8 cellular contexts compared by ENCODE assay signal in the genomic region with DNA sequence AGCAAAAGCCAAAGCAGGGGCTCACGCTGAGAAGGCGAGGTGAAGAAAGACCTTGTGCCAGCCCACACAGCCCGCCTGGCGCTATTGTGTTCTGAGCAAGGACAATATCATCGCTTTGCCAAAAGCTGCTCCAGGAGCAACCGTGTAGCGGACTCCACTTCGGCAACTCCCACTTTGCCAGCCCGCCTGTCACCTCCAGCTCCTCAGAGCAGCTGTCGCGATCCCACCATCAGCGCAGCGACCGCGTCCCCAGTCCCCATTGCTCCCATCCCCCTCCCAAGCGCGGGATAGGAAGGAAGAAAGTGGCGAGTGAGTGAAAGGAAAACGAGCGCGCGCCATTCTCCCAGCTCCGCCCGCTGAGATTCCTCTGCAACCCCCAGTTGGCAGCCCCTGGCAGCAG. TPM values are rescaled to one million over a fixed set of nuclear protein-coding genes. Genes with fewer than 3 reads are reported as not detected.
DNase-seq lines count a peak whose midpoint lies in the region; ATAC-seq lines count a peak whose summit lies in the region.

No MANE protein-coding gene starts in this region.

- intact Hi-C loops in activated CD4-positive, alpha-beta T cell treated with anti-CD3 and anti-CD28 coated beads for 36 hours (cut with DNase I, micrococcal nuclease) = loop anchor here (5.0 to 10.0 kb wide), 2 partner anchors 578 to 581 kb away; a partner anchor contains a TSS

- H3K27me3 Mint-ChIP-seq in activated CD4-positive, alpha-beta T cell treated with anti-CD3 and anti-CD28 coated beads for 36 hours = no peaks in the 10 kb centered on the region
- H3K27me3 Mint-ChIP-seq in memory B cell = no peaks in the 10 kb centered on the region

- CTCF ChIA-PET in activated CD4-positive, alpha-beta T cell treated with anti-CD3 and anti-CD28 coated beads for 36 hours (lab: Charles Lee) = no interaction called here

- peak overlapping the region; percentile 94 for H3K4me3 Mint-ChIP-seq in activated CD4-positive, alpha-beta T cell treated with anti-CD3 and anti-CD28 coated beads for 36 hours
- peak overlapping the region; percentile 99 for H3K4me3 Mint-ChIP-seq in memory B cell

- ATAC-seq in HG03159 (IDR thresholded peaks at IDR 0.05; ENCODE audit: unreplicated experiment) (peak; percentile 27), memory B cell (ENCODE audit: low read depth) (peak; percentile 38)
- peak; percentile 14 for ATAC-seq in activated CD4-positive, alpha-beta T cell treated with anti-CD3 and anti-CD28 coated beads for 36 hours

- no peaks in the 10 kb centered on the region for H3K9me3 ChIP-seq in effector memory CD4-positive, alpha-beta T cell (ENCODE audit: control insufficient read depth, low read length)

- peak overlapping the region; percentile 81 for H3K27ac Mint-ChIP-seq in activated CD4-positive, alpha-beta T cell treated with anti-CD3 and anti-CD28 coated beads for 36 hours
- peak overlapping the region; percentile 60 for H3K27ac Mint-ChIP-seq in memory B cell

- POLR2A ChIA-PET in activated CD4-positive, alpha-beta T cell treated with anti-CD3 and anti-CD28 coated beads for 36 hours (lab: Charles Lee) = interaction anchor here (0.6 to 0.7 kb wide), 2 partner anchors 11 to 693 kb away, joined by 3 read pairs; no protein-coding TSS in a partner anchor

- peaks cover 6% of the 10 kb centered on the region for H3K36me3 Mint-ChIP-seq in activated CD4-positive, alpha-beta T cell treated with anti-CD3 and anti-CD28 coated beads for 36 hours (ENCODE audit: low read depth)
- peaks cover 14% of the 10 kb centered on the region for H3K36me3 Mint-ChIP-seq in memory B cell

- H3K27me3 ChIP-seq in effector memory CD4-positive, alpha-beta T cell (replicated peaks; ENCODE audit: control insufficient read depth, insufficient read depth, low read length, poor library complexity, severe bottlenecking) = no peaks in the 10 kb centered on the region

- H3K9me3 Mint-ChIP-seq in activated CD4-positive, alpha-beta T cell treated with anti-CD3 and anti-CD28 coated beads for 36 hours (ENCODE audit: low read depth) = no peaks in the 10 kb centered on the region
- peaks cover 6% of the 10 kb centered on the region for H3K9me3 Mint-ChIP-seq in memory B cell

- no peaks in the 10 kb centered on the region for H3K4me1 ChIP-seq in effector memory CD4-positive, alpha-beta T cell (ENCODE audit: control insufficient read depth, insufficient read depth, low read length, poor library complexity, severe bottlenecking)

- H3K4me1 Mint-ChIP-seq in activated CD4-positive, alpha-beta T cell treated with anti-CD3 and anti-CD28 coated beads for 36 hours = peaks cover 18% of the 10 kb centered on the region
- H3K4me1 Mint-ChIP-seq in memory B cell = peaks cover 12% of the 10 kb centered on the region

- H3K27ac ChIP-seq in effector memory CD4-positive, alpha-beta T cell (ENCODE audit: insufficient read depth, low read length, poor library complexity, severe bottlenecking) = peak overlapping the region; percentile 25

- peak overlapping the region; percentile 67 for H3K4me3 ChIP-seq in effector memory CD4-positive, alpha-beta T cell (ENCODE audit: insufficient read depth, low read depth, low read length, poor library complexity, severe bottlenecking)

- DNase-seq in GM03348 (ENCODE audit: low spot score) (peak; percentile 31), memory B cell (ENCODE audit: low spot score in 2 of 2) (peak in 1 of 2 donors; percentile 12), 8988T (no peak), COR-L47 (lab: John Stamatoyannopoulos, UW) (no peak)
- DNase-seq in activated CD4-positive, alpha-beta T cell treated with anti-CD3 and anti-CD28 coated beads for 36 hours = peak; percentile 39
- DNase-seq in effector memory CD4-positive, alpha-beta T cell = peak in 2 of 3 donors; percentile 0 to 1
- DNase-seq in stimulated activated naive CD4-positive, alpha-beta T cell (lab: John Stamatoyannopoulos, UW) = peak in 5 of 6 experiments; percentile 2 to 37 (median 10)

- H3K36me3 ChIP-seq in effector memory CD4-positive, alpha-beta T cell (ENCODE audit: control insufficient read depth, insufficient read depth, low read length) = no peaks in the 10 kb centered on the region

RNA-seq across cellular contexts. Expression of a gene that starts 0.8 kb away (rescaled TPM):
- total RNA-seq in activated CD4-positive, alpha-beta T cell treated with anti-CD3 and anti-CD28 coated beads for 36 hours = 10 to 100 TPM; 14.7 to 18.8 TPM

RNA-seq across cellular contexts. Expression of a gene that starts 59.1 kb away (rescaled TPM):
- under 1 TPM; 0.76 to 0.82 TPM for total RNA-seq in activated CD4-positive, alpha-beta T cell treated with anti-CD3 and anti-CD28 coated beads for 36 hours

Comparison
In these comparisons a context has a peak if more than half of its experiments do, and no peak if none do; other contexts are left out.
1. DNase-seq: peak in GM03348 (single experiment), activated CD4-positive, alpha-beta T cell treated with anti-CD3 and anti-CD28 coated beads for 36 hours (single experiment), effector memory CD4-positive, alpha-beta T cell (2 of 3) and stimulated activated naive CD4-positive, alpha-beta T cell (5 of 6); none in 8988T (single experiment) and COR-L47 (single experiment).
2. Peak in every context shown above with its lines, with median percentiles within 50 percentile points of each other: ATAC-seq.